ENCODE assay signal across 27 cellular contexts in genomic region chr12:88627501-88627900, GRCh38. TPM values are rescaled to one million over a fixed set of nuclear protein-coding genes. Genes with fewer than 3 reads are reported as not detected.
"Had no signal": no experiment of that assay in that cellular context is flagged by ENCODE, and none has a peak within 500 bp of the region (broad histone marks: within the 10 kb centered on the region; RNA-seq: fewer than 3 reads in every experiment).

No MANE protein-coding gene starts in this region.

- ATAC-seq: activated CD8-positive, alpha-beta T cell treated with anti-CD3 and anti-CD28 coated beads, Interleukin-2, amount 10 ng/mL, durations not matched to agents 7 days and 5 days; activated naive CD4-positive, alpha-beta T cell treated with anti-CD3 and anti-CD28 coated beads, Interleukin-2, amount 50 U/mL, for 72 hours; activated T-cell treated with anti-CD3 and anti-CD28 coated beads, Interleukin-2, amount 50 U/mL, for 4 hours; Right ventricle myocardium inferior had no signal

- H3K4me3 ChIP-seq: PC-9 had no signal

- DNase-seq: activated CD4-positive, alpha-beta T cell treated with anti-CD3 and anti-CD28 coated beads, Interleukin-2, amount 10 ng/mL, durations not matched to agents 24 days and 14 days; activated CD4-positive, alpha-beta T cell treated with anti-CD3 and anti-CD28 coated beads, Interleukin-2, amount 50 U/mL, for 4 hours; activated CD8-positive, alpha-beta T cell treated with anti-CD3 and anti-CD28 coated beads, Interleukin-2, amount 10 ng/mL, durations not matched to agents 7 days and 5 days; activated gamma-delta T cell treated with Interleukin-2 at 50 U/mL for 16 hours; activated naive CD4-positive, alpha-beta T cell treated with anti-CD3 and anti-CD28 coated beads for 36 hours; activated T-cell treated with anti-CD3 and anti-CD28 coated beads, Interleukin-2, amount 50 U/mL, for 4 hours; amniotic stem cell; aorta; brain microvascular endothelial cell; MM.1S; MV-4-11; NCI-H1092; NCI-H1436 treated with DMSO at 0.1 percent for 48 hours; NCI-H1694 treated with DMSO at 0.1 percent for 48 hours; NCI-H2029; NCI-H2107; NCI-H2171; NCI-H510A; NCI-H526; NCI-H748 treated with DMSO at 0.1 percent for 48 hours; PC-9 had no signal

- H3K27ac ChIP-seq: brain microvascular endothelial cell, KMS-11, PC-9, RWPE1 had no signal

- H3K27me3 ChIP-seq: brain microvascular endothelial cell had no signal

RNA-seq across cellular contexts. Expression of gene KITLG, which starts 47.2 kb away (rescaled TPM):
- total RNA-seq: activated CD8-positive, alpha-beta T cell treated with anti-CD3 and anti-CD28 coated beads, Interleukin-2, amount 10 ng/mL, durations not matched to agents 7 days and 5 days; activated naive CD4-positive, alpha-beta T cell treated with anti-CD3 and anti-CD28 coated beads, Interleukin-2, amount 50 U/mL, for 72 hours; activated T-helper 1 cell treated with anti-CD3 and anti-CD28 coated beads, Interleukin-12 subunit alpha, Interleukin-12 subunit beta, Interleukin-2, Interleukin-4 antibody, amounts not matched to agents 30 ng/mL and 10 ng/mL and 1 ng/mL, durations not matched to agents 14 hours and 24 hours and 36 hours; OCI-LY7 had no signal
